In genomic region chr14:37230551-37231194, GRCh38 we compare ENCODE assay signal across 8 cellular contexts. TPM values are rescaled to one million over a fixed set of nuclear protein-coding genes. Genes with fewer than 3 reads are reported as not detected.
A peak's percentile ranks its signal among the peaks of the same experiment; 100 is the strongest.
DNase-seq lines count a peak whose midpoint lies in the region; ATAC-seq, FAIRE-seq and TF ChIP-seq lines count a peak whose summit lies in the region.

No MANE protein-coding gene starts in this region.

- H3K4me2 ChIP-seq in keratinocyte (ENCODE audit: control insufficient read depth, extremely low read depth, insufficient read depth, low read depth, low read length), result no peak overlapping the region

- no peaks in the 10 kb centered on the region for H3K9me1 ChIP-seq in keratinocyte (ENCODE audit: control insufficient read depth, extremely low read depth, insufficient read depth, low read length)

- no peak overlapping the region for H3K4me3 ChIP-seq in keratinocyte (ENCODE audit: control insufficient read depth in 2 of 3, extremely low read depth in 1 of 3, insufficient read depth in 2 of 3, low read depth in 1 of 3, low read length in 3 of 3)

- H4K20me1 ChIP-seq in keratinocyte (ENCODE audit: control insufficient read depth, extremely low read depth, insufficient read depth, low read length), result no peaks in the 10 kb centered on the region

- dilution Hi-C loops in keratinocyte (cut with MboI; ENCODE audit: extremely low pct_ligation_motif_present, low sequenced_read_pairs), result no loop called here

- no peak overlapping the region for H2AFZ ChIP-seq in keratinocyte (ENCODE audit: control insufficient read depth, low read length)

- peak; percentile 75 for ATAC-seq in GM18517 (IDR thresholded peaks at IDR 0.05; ENCODE audit: unreplicated experiment)
- peak; percentile 87 for ATAC-seq in HG03442 (IDR thresholded peaks at IDR 0.05; ENCODE audit: unreplicated experiment)

- no peaks in the 10 kb centered on the region for H3K9me3 ChIP-seq in keratinocyte (ENCODE audit: control insufficient read depth, low read depth, low read length)

- no peaks in the 10 kb centered on the region for H3K27me3 Mint-ChIP-seq in type B pancreatic cell

- no peak overlapping the region for H3K9ac ChIP-seq in keratinocyte (ENCODE audit: control insufficient read depth, extremely low read depth, insufficient read depth, low read length)

- TF ChIP-seq CTCF in keratinocyte (optimal IDR thresholded peaks at IDR 0.05 in 1 of 3, IDR thresholded peaks at IDR 0.05 in 1 of 3, conservative IDR thresholded peaks at IDR 0.05 in 1 of 3; ENCODE audit: extremely low read depth in 1 of 3, insufficient read depth in 2 of 3, low read length in 3 of 3) (peak in 2 of 3 experiments; percentile 55 to 56), type B pancreatic cell (conservative IDR thresholded peaks at IDR 0.05) (peak; percentile 95)

- H3K4me3 Mint-ChIP-seq in type B pancreatic cell, result no peak overlapping the region

- no peak overlapping the region for H3K27ac Mint-ChIP-seq in type B pancreatic cell

- H3K27me3 ChIP-seq in keratinocyte (ENCODE audit: control insufficient read depth, extremely low read depth, insufficient read depth, low read length), result no peaks in the 10 kb centered on the region

- FAIRE-seq in keratinocyte (lab: Jason Lieb, UNC), result no peak

- H3K4me1 ChIP-seq in keratinocyte (ENCODE audit: control insufficient read depth, extremely low read depth, insufficient read depth, low read length), result no peaks in the 10 kb centered on the region

- H3K4me1 Mint-ChIP-seq in type B pancreatic cell (ENCODE audit: unreplicated experiment), result no peaks in the 10 kb centered on the region

- no peaks in the 10 kb centered on the region for H3K79me2 ChIP-seq in keratinocyte (ENCODE audit: control insufficient read depth, insufficient read depth, low read length)

- no peaks in the 10 kb centered on the region for H3K36me3 ChIP-seq in keratinocyte (ENCODE audit: control insufficient read depth in 2 of 2, extremely low read depth in 1 of 2, insufficient read depth in 2 of 2, low read length in 2 of 2)

- DNase-seq in AG20443 (ENCODE audit: low spot score) (peak; percentile 68), NCI-H446 treated with DMSO at 0.1 percent for 48 hours (lab: John Stamatoyannopoulos, UW) (peak; percentile 67), astrocyte of the hippocampus (ENCODE audit: low read depth, low spot score) (peak; percentile 72), keratinocyte (ENCODE audit: low read depth, low spot score) (peak; percentile 35), type B pancreatic cell (ENCODE audit: extremely low spot score, unreplicated experiment) (no peak)
- DNase-seq in effector CD4-positive, alpha-beta T cell, result no peak

- no peaks in the 10 kb centered on the region for H3K9me3 Mint-ChIP-seq in type B pancreatic cell

- H3K36me3 Mint-ChIP-seq in type B pancreatic cell, result peaks cover 6% of the 10 kb centered on the region

- no peak overlapping the region for H3K27ac ChIP-seq in keratinocyte (ENCODE audit: control insufficient read depth, insufficient read depth, low read length)

RNA-seq across cellular contexts. Expression of gene MIPOL1, which starts 32.9 kb away (rescaled TPM):
- polyA plus RNA-seq in keratinocyte, result 6.1 to 10.9 TPM (median 6.1 TPM) in 3 replicates
- 38.9 TPM for polyA plus RNA-seq in keratinocyte (2011; ENCODE audit: low read depth)
- 4.0 and 9.5 TPM in 2 replicates for polyA plus RNA-seq in keratinocyte (2011; cell fraction: cytosol; rRNA removed)
- polyA plus RNA-seq in keratinocyte (2011; cell fraction: nucleus; rRNA removed), result 8.4 and 9.9 TPM in 2 replicates
- polyA plus RNA-seq in keratinocyte (2012; ENCODE audit: low replicate concordance), result 4.7 and 5.9 TPM in 2 replicates
- 0.69 to 19.1 TPM (median 3.8 TPM) in 3 replicates for polyA minus RNA-seq in keratinocyte
- polyA minus RNA-seq in keratinocyte (2011; cell fraction: cytosol; rRNA and poly(A)+ RNA removed), result 5.4 TPM
- 19.7 and 49.8 TPM in 2 replicates for polyA minus RNA-seq in keratinocyte (2011; cell fraction: nucleus; rRNA and poly(A)+ RNA removed)
- total RNA-seq in type B pancreatic cell (ENCODE audit: low replicate concordance), result 6.0 and 14.5 TPM in 2 replicates

RNA-seq across cellular contexts. Expression of gene SLC25A21, which starts 58.3 kb away (rescaled TPM):
- polyA plus RNA-seq in keratinocyte, result 0.28 to 0.66 TPM (median 0.40 TPM) in 3 replicates
- polyA plus RNA-seq in keratinocyte (2011; ENCODE audit: low read depth), result 0.31 TPM
- 0.25 and 0.57 TPM in 2 replicates for polyA plus RNA-seq in keratinocyte (2011; cell fraction: cytosol; rRNA removed)
- polyA plus RNA-seq in keratinocyte (2011; cell fraction: nucleus; rRNA removed), result 0.22 and 0.48 TPM in 2 replicates
- polyA plus RNA-seq in keratinocyte (2012; ENCODE audit: low replicate concordance), result 0.28 and 0.39 TPM in 2 replicates
- polyA minus RNA-seq in keratinocyte, result 0.07 to 1.4 TPM (median 0.99 TPM) in 3 replicates
- polyA minus RNA-seq in keratinocyte (2011; cell fraction: cytosol; rRNA and poly(A)+ RNA removed), result not detected
- polyA minus RNA-seq in keratinocyte (2011; cell fraction: nucleus; rRNA and poly(A)+ RNA removed), result 0.21 and 2.2 TPM in 2 replicates
- 0.55 and 0.58 TPM in 2 replicates for total RNA-seq in type B pancreatic cell (ENCODE audit: low replicate concordance)

Comparison
In these comparisons a context has a peak if more than half of its experiments do, and no peak if none do; other contexts are left out.
1. DNase-seq: peak in AG20443 (single experiment), NCI-H446 treated with DMSO at 0.1 percent for 48 hours (single experiment), astrocyte of the hippocampus (single experiment) and keratinocyte (single experiment); none in type B pancreatic cell (single experiment) and effector CD4-positive, alpha-beta T cell (single experiment).